Comparison of ENCODE assay signal across 32 cellular contexts in genomic region chr1:45604239-45604638, GRCh38.
"Had no signal": no experiment of that assay in that cellular context is flagged by ENCODE, and none has a peak within 500 bp of the region (broad histone marks: within the 10 kb centered on the region; RNA-seq: fewer than 3 reads in every experiment).

No MANE protein-coding gene starts in this region.

- ATAC-seq: activated naive CD8-positive, alpha-beta T cell treated with anti-CD3 and anti-CD28 coated beads, Interleukin-2, amount 50 U/mL, for 24 hours; Right ventricle myocardium inferior; SK-N-SH treated with all-trans-retinoic acid at 6 μM for 48 hours; T-cell; T-helper 17 cell had no signal

- H3K27me3 Mint-ChIP-seq: activated CD4-positive, alpha-beta memory T cell treated with anti-CD3 and anti-CD28 coated beads for 36 hours; activated naive CD4-positive, alpha-beta T cell treated with anti-CD3 and anti-CD28 coated beads, Interleukin-2, amount 10 ng/mL, durations not matched to agents 7 days and 5 days; activated naive CD8-positive, alpha-beta T cell; activated naive CD8-positive, alpha-beta T cell treated with anti-CD3 and anti-CD28 coated beads, Interleukin-2, amount 50 U/mL, for 24 hours; activated T-cell treated with anti-CD3 and anti-CD28 coated beads, Interleukin-2, amount 50 U/mL, for 24 hours; T-cell; T-helper 17 cell had no signal

- H3K27ac Mint-ChIP-seq: activated CD4-positive, alpha-beta memory T cell treated with anti-CD3 and anti-CD28 coated beads for 36 hours; activated naive CD4-positive, alpha-beta T cell treated with anti-CD3 and anti-CD28 coated beads, Interleukin-2, amount 10 ng/mL, durations not matched to agents 7 days and 5 days; activated naive CD8-positive, alpha-beta T cell; activated naive CD8-positive, alpha-beta T cell treated with anti-CD3 and anti-CD28 coated beads, Interleukin-2, amount 50 U/mL, for 24 hours; T-helper 17 cell had no signal

- H3K4me1 ChIP-seq: colonic mucosa had no signal

- H3K27ac ChIP-seq: brain microvascular endothelial cell, colonic mucosa, PC-9, RWPE1, WERI-Rb-1 had no signal

- H3K9me3 ChIP-seq: colonic mucosa had no signal

- H3K4me2 ChIP-seq: PC-9 had no signal

- FAIRE-seq: RCC 7860 had no signal

- H3K4me3 Mint-ChIP-seq: activated CD4-positive, alpha-beta memory T cell treated with anti-CD3 and anti-CD28 coated beads for 36 hours; activated naive CD4-positive, alpha-beta T cell treated with anti-CD3 and anti-CD28 coated beads, Interleukin-2, amount 10 ng/mL, durations not matched to agents 7 days and 5 days; activated naive CD8-positive, alpha-beta T cell; activated naive CD8-positive, alpha-beta T cell treated with anti-CD3 and anti-CD28 coated beads, Interleukin-2, amount 50 U/mL, for 24 hours; activated T-cell treated with anti-CD3 and anti-CD28 coated beads, Interleukin-2, amount 50 U/mL, for 24 hours; T-cell; T-helper 17 cell had no signal

- H2AFZ ChIP-seq: PC-9 had no signal

- H3K27me3 ChIP-seq: brain microvascular endothelial cell, colonic mucosa had no signal

- H3K9me3 Mint-ChIP-seq: activated CD4-positive, alpha-beta memory T cell treated with anti-CD3 and anti-CD28 coated beads for 36 hours; activated naive CD4-positive, alpha-beta T cell treated with anti-CD3 and anti-CD28 coated beads, Interleukin-2, amount 10 ng/mL, durations not matched to agents 7 days and 5 days; activated naive CD8-positive, alpha-beta T cell treated with anti-CD3 and anti-CD28 coated beads, Interleukin-2, amount 50 U/mL, for 24 hours; activated T-cell treated with anti-CD3 and anti-CD28 coated beads, Interleukin-2, amount 50 U/mL, for 24 hours; T-cell had no signal

- DNase-seq: activated CD4-positive, alpha-beta memory T cell treated with anti-CD3 and anti-CD28 coated beads for 36 hours; activated CD4-positive, alpha-beta T cell treated with anti-CD3 and anti-CD28 coated beads, Interleukin-2, amount 50 U/mL, for 1 hour; activated effector memory CD4-positive, alpha-beta T cell treated with Interleukin-2 at 50 U/mL for 16 hours; activated naive CD4-positive, alpha-beta T cell treated with anti-CD3 and anti-CD28 coated beads, Interleukin-2, amount 10 ng/mL, durations not matched to agents 7 days and 5 days; activated naive CD8-positive, alpha-beta T cell treated with anti-CD3 and anti-CD28 coated beads, Interleukin-2, amount 50 U/mL, for 24 hours; activated T-cell treated with anti-CD3 and anti-CD28 coated beads, Interleukin-2, amount 50 U/mL, for 24 hours; amniotic stem cell; aorta; brain microvascular endothelial cell; central memory CD4-positive, alpha-beta T cell; colonic mucosa; NCI-H1092 treated with DMSO at 0.1 percent for 48 hours; NCI-H1417; NCI-H146; NCI-H187; NCI-H2029 treated with DMSO at 0.1 percent for 48 hours; NCI-H2107; NCI-H2171; NCI-H510A; NCI-H526; NCI-H748 treated with DMSO at 0.1 percent for 48 hours; NK-92 treated with Interleukin-12 subunit alpha and Interleukin-12 subunit beta, amount 100 ng/mL, for 24 hours; PC-9; SIG-M5; T-cell; T-helper 17 cell; WERI-Rb-1 had no signal

- H3K4me3 ChIP-seq: colonic mucosa, PC-9 had no signal
